Comparison of ENCODE assay signal across 19 cellular contexts in genomic region chr5:102582706-102583105, GRCh38.
DNase-seq lines count a peak whose midpoint lies in the region; ATAC-seq and TF ChIP-seq lines count a peak whose summit lies in the region.
"Had no signal": no experiment of that assay in that cellular context is flagged by ENCODE, and none has a peak within 500 bp of the region (broad histone marks: within the 10 kb centered on the region; RNA-seq: fewer than 3 reads in every experiment).

No MANE protein-coding gene starts in this region.

- intact Hi-C loops in right lobe of liver (cut with DNase I) = no loop called here

- no peak for TF ChIP-seq POLR2A in right lobe of liver (IDR thresholded peaks at IDR 0.05)

- no peaks in the 10 kb centered on the region for H3K9me3 ChIP-seq in SJSA1 (replicated peaks)
- no peaks in the 10 kb centered on the region for H3K9me3 ChIP-seq in right lobe of liver
- H3K9me3 ChIP-seq: BLaER1 had no signal

- H3K4me3 ChIP-seq in SJSA1 (no peak overlapping the region), right lobe of liver (no peak overlapping the region)
- H3K4me3 ChIP-seq: BLaER1 had no signal

- H3K27me3 ChIP-seq in SJSA1 (replicated peaks) (no peaks in the 10 kb centered on the region), right lobe of liver (no peaks in the 10 kb centered on the region)
- H3K27me3 ChIP-seq: BLaER1 had no signal

- H3K4me1 ChIP-seq in SJSA1 (replicated peaks) (peaks cover 20% of the 10 kb centered on the region), right lobe of liver (peaks cover 0 to 3% (median 0%) of the 10 kb centered on the region in 4 donors)
- H3K4me1 ChIP-seq: BLaER1 had no signal

- H3K27ac ChIP-seq in SJSA1 (peak overlapping the region; percentile 86), right lobe of liver (no peak overlapping the region)
- H3K27ac ChIP-seq: BLaER1 had no signal

- DNase-seq in EH (ENCODE audit: low read depth) (peak; percentile 11), SJSA1 (ENCODE audit: low read depth in 1 of 2, low spot score in 2 of 2) (peak; percentile 48 to 76), fibroblast of peridontal ligament (ENCODE audit: extremely low read depth) (peak; percentile 27), RKO (ENCODE audit: low spot score) (no peak), A172 (ENCODE audit: low spot score) (no peak), right lobe of liver (no peak)
- DNase-seq: Calu3; CD4-positive, alpha-beta memory T cell; H9; NCI-H1417; NCI-H1930; NCI-H226; NCI-H524; NCI-H82; OCI-M1; RPMI8226; SIG-M5 had no signal

- no peak for ATAC-seq in GM21737 (IDR thresholded peaks at IDR 0.05; ENCODE audit: unreplicated experiment)
- no peak for ATAC-seq in right lobe of liver

- WGBS in right lobe of liver (ENCODE audit: insufficient coverage, low coverage, low lambda C conversion rate, missing lambda C conversion rate) = 30% methylated on average over 3 of the region's 3 CpGs

- no peak for TF ChIP-seq CTCF in right lobe of liver (IDR thresholded peaks at IDR 0.05)

- H3K36me3 ChIP-seq in SJSA1 (no peaks in the 10 kb centered on the region), right lobe of liver (no peaks in the 10 kb centered on the region)
- H3K36me3 ChIP-seq: BLaER1 had no signal

Comparison
In these comparisons a context has a peak if more than half of its experiments do, and no peak if none do; other contexts are left out.
1. DNase-seq: peak in EH (single experiment), SJSA1 (2 of 2) and fibroblast of peridontal ligament (single experiment); none in RKO (single experiment), A172 (single experiment) and right lobe of liver (0 of 3).